1 cellular context compared by ENCODE assay signal in the genomic region with DNA sequence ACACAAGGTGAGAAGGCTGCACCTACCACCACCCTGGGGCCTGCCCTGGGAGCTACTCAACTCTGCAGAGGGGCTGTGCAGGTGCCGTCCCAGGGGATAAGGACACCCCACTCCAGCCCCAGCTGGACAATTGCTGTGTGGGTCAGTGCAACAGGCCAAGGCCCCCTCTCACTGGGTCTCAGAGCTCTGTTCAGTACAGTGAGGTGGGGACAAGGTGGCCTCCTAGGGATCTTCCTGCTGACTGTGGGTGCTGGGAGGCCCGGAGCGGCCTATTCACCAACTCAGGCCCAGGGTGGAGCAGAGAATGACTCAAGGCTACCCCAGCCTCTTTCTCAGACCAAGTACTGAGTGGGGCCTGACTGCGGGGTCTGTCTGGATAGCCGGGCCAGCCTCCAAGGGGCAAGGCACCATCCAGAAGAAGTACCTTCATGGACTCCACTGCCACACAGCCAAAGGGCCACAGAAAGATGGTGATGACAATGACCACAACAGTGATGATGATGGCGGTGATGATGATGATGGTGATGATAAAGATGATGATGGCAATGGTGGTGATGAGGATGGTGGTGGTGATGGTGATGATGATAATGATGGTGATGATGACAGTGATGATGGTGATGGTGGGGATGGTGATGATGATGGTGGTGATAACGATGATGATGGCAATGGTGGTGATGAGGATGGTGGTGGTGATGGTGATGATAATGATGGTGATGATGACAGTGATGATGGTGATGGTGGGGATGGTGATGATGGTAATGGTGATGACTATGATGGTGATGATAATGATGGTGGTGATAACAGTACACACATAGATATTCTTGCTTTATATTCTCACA.
TF ChIP-seq lines count a peak whose summit lies in the region.

No MANE protein-coding gene starts in this region.

TF ChIP-seq in IMR-90, 13 proteins besides CTCF, POLR2A, EP300 and RAD21 (continued from another document):
- TF ChIP-seq, protein P1, sequence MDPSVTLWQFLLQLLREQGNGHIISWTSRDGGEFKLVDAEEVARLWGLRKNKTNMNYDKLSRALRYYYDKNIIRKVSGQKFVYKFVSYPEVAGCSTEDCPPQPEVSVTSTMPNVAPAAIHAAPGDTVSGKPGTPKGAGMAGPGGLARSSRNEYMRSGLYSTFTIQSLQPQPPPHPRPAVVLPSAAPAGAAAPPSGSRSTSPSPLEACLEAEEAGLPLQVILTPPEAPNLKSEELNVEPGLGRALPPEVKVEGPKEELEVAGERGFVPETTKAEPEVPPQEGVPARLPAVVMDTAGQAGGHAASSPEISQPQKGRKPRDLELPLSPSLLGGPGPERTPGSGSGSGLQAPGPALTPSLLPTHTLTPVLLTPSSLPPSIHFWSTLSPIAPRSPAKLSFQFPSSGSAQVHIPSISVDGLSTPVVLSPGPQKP (IDR thresholded peaks at IDR 0.05; ENCODE audit: borderline replicate concordance, low read depth, low read length) = no peak
- TF ChIP-seq, protein P2, sequence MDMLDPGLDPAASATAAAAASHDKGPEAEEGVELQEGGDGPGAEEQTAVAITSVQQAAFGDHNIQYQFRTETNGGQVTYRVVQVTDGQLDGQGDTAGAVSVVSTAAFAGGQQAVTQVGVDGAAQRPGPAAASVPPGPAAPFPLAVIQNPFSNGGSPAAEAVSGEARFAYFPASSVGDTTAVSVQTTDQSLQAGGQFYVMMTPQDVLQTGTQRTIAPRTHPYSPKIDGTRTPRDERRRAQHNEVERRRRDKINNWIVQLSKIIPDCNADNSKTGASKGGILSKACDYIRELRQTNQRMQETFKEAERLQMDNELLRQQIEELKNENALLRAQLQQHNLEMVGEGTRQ (IDR thresholded peaks at IDR 0.05; ENCODE audit: low read depth, low read length) = no peak
- TF ChIP-seq FOS (IDR thresholded peaks at IDR 0.05; ENCODE audit: low read depth, low read length) = no peak
- TF ChIP-seq SMC3 (IDR thresholded peaks at IDR 0.05; ENCODE audit: low read depth, low read length) = no peak
